ENCODE assay signal across 27 cellular contexts in genomic region chr1:94531664-94532063, GRCh38.
"Had no signal": no experiment of that assay in that cellular context is flagged by ENCODE, and none has a peak within 500 bp of the region (broad histone marks: within the 10 kb centered on the region; RNA-seq: fewer than 3 reads in every experiment).

No MANE protein-coding gene starts in this region.

- H3K27me3 ChIP-seq: cardiac muscle cell, foreskin keratinocyte, heart right ventricle, ovary, sigmoid colon, stomach, suprapubic skin, tibial artery had no signal

- H3K4me1 ChIP-seq: foreskin keratinocyte had no signal

- H3K4me3 ChIP-seq: cardiac muscle cell, coronary artery, heart right ventricle, ovary, sigmoid colon, stomach, suprapubic skin, tibial artery had no signal

- H3K27ac ChIP-seq: cardiac muscle cell, coronary artery, foreskin keratinocyte, ovary, sigmoid colon, suprapubic skin, tibial artery had no signal

- DNase-seq: activated CD4-positive, alpha-beta T cell treated with anti-CD3 and anti-CD28 coated beads for 4 hours; activated CD4-positive, alpha-beta T cell treated with anti-CD3 and anti-CD28 coated beads, Interleukin-2, amount 50 U/mL, for 4 hours; activated naive CD4-positive, alpha-beta T cell; activated T-cell treated with anti-CD3 and anti-CD28 coated beads for 4 hours; activated T-cell treated with anti-CD3 and anti-CD28 coated beads, Interleukin-2, amount 50 U/mL, for 72 hours; anterior cingulate cortex; cerebellar nuclear complex; effector memory CD8-positive, alpha-beta T cell; heart right ventricle; left cardiac atrium; naive thymus-derived CD4-positive, alpha-beta T cell; ovary; retina; sigmoid colon; small intestine; stimulated activated CD4-positive, alpha-beta T cell treated with anti-CD3 and anti-CD28 coated beads, Interleukin-1b, Interleukin-23, amount 100 ng/mL, for 48 hours; stimulated activated CD4-positive, alpha-beta T cell treated with anti-CD3 and anti-CD28 coated beads, Interleukin-4, amount 100 ng/mL, for 4 hours; stimulated activated CD8-positive, alpha-beta memory T cell treated with anti-CD3 and anti-CD28 coated beads, Interleukin-4, amount 100 ng/mL, for 48 hours; stimulated activated naive B cell treated with anti-CD40 and anti-IgM and Interleukin-4, amounts not matched to agents 10 μg/mL and 1 μg/mL and 100 μg/mL, for 72 hours; stomach; T-helper 1 cell; tibial artery had no signal

- H3K36me3 ChIP-seq: cardiac muscle cell, ovary had no signal

- ATAC-seq: activated naive CD4-positive, alpha-beta T cell treated with anti-CD3 and anti-CD28 coated beads, Interleukin-2, amount 50 U/mL, for 72 hours; activated T-cell treated with anti-CD3 and anti-CD28 coated beads, Interleukin-2, amount 50 U/mL, for 72 hours; effector memory CD8-positive, alpha-beta T cell; heart right ventricle; naive thymus-derived CD4-positive, alpha-beta T cell; stimulated activated naive B cell treated with anti-CD40 and anti-IgM and Interleukin-4, amounts not matched to agents 10 μg/mL and 1 μg/mL and 100 μg/mL, for 72 hours had no signal

- H3K9me3 ChIP-seq: heart right ventricle, ovary, sigmoid colon, stomach, suprapubic skin, tibial artery had no signal
